ENCODE assay signal across 14 cellular contexts in the genomic region with DNA sequence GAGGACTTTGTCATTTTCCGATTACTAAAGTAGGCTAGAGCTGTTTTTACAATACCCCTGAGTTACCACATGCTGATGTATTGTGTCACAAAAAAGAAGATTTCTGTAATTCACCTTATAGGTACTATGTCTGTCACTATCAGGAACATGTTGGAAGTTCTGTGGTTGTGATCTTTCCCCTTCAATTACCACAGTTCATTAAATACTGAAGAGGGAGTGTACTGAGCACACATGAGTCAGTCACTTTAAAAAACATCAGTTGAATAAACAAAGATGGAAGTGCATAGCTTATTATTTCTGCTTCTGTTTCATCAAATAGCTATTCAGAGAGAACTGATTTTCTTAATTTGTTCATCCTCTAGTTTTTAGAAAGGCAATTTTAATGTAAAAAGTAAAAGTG. TPM values are rescaled to one million over a fixed set of nuclear protein-coding genes. Genes with fewer than 3 reads are reported as not detected.
A peak's percentile ranks its signal among the peaks of the same experiment; 100 is the strongest.
DNase-seq lines count a peak whose midpoint lies in the region; ATAC-seq and TF ChIP-seq lines count a peak whose summit lies in the region.
"Had no signal": no experiment of that assay in that cellular context is flagged by ENCODE, and none has a peak within 500 bp of the region (broad histone marks: within the 10 kb centered on the region; RNA-seq: fewer than 3 reads in every experiment).

No MANE protein-coding gene starts in this region.

- peaks cover 22% of the 10 kb centered on the region for H3K36me3 Mint-ChIP-seq in MCF 10A (ENCODE audit: insufficient read depth, unreplicated experiment)
- H3K36me3 Mint-ChIP-seq in CD8-positive, alpha-beta T cell: peaks cover 62% of the 10 kb centered on the region

- no peaks in the 10 kb centered on the region for H3K4me1 ChIP-seq in breast epithelium
- H3K4me1 ChIP-seq in CD8-positive, alpha-beta T cell (ENCODE audit: insufficient read depth, low read length): no peaks in the 10 kb centered on the region

- H3K36me3 ChIP-seq in breast epithelium: no peaks in the 10 kb centered on the region
- H3K36me3 ChIP-seq in CD8-positive, alpha-beta T cell (ENCODE audit: insufficient read depth, low read length): no peaks in the 10 kb centered on the region

- TF ChIP-seq CTCF in MCF 10A (IDR thresholded peaks at IDR 0.05; ENCODE audit: unreplicated experiment) (no peak), breast epithelium (IDR thresholded peaks at IDR 0.05) (no peak), fibroblast of mammary gland (conservative IDR thresholded peaks at IDR 0.05; ENCODE audit: control insufficient read depth, insufficient read depth, low read depth, low read length) (no peak), omental fat pad (IDR thresholded peaks at IDR 0.05) (no peak)
- no peak for TF ChIP-seq CTCF in CD8-positive, alpha-beta T cell (IDR thresholded peaks at IDR 0.05)

- H3K4me3 ChIP-seq in breast epithelium: no peak overlapping the region
- H3K4me3 ChIP-seq in fibroblast of mammary gland (ENCODE audit: control insufficient read depth, low read depth, low read length): no peak overlapping the region
- no peak overlapping the region for H3K4me3 ChIP-seq in CD8-positive, alpha-beta T cell (ENCODE audit: low read depth, low read length)

- intact Hi-C loops in MCF 10A (cut with micrococcal nuclease) (no loop called here), breast epithelium (cut with DNase I; ENCODE audit: low total_unique reads) (no loop called here)
- intact Hi-C loops in CD8-positive, alpha-beta T cell (cut with DNase I, micrococcal nuclease): no loop called here

- H3K4me1 Mint-ChIP-seq in MCF 10A (ENCODE audit: insufficient read depth, unreplicated experiment): peaks cover 18% of the 10 kb centered on the region
- H3K4me1 Mint-ChIP-seq in CD8-positive, alpha-beta T cell (ENCODE audit: low read depth): no peaks in the 10 kb centered on the region
- H3K4me1 Mint-ChIP-seq: immature natural killer cell, neural crest cell had no signal

- H3K27me3 Mint-ChIP-seq in MCF 10A (ENCODE audit: insufficient read depth, unreplicated experiment): no peaks in the 10 kb centered on the region
- H3K27me3 Mint-ChIP-seq in CD8-positive, alpha-beta T cell (ENCODE audit: low read depth): no peaks in the 10 kb centered on the region
- H3K27me3 Mint-ChIP-seq: stimulated activated memory B cell treated with anti-CD40 and anti-IgM and Interleukin-4, amounts not matched to agents 10 μg/mL and 1 μg/mL and 100 μg/mL, for 72 hours; T-helper 17 cell had no signal

- H3K27ac Mint-ChIP-seq in MCF 10A (ENCODE audit: low read depth, unreplicated experiment): peak overlapping the region; percentile 55
- no peak overlapping the region for H3K27ac Mint-ChIP-seq in CD8-positive, alpha-beta T cell
- H3K27ac Mint-ChIP-seq: activated CD8-positive, alpha-beta T cell treated with anti-CD3 and anti-CD28 coated beads, Interleukin-2, amount 10 ng/mL, durations not matched to agents 7 days and 5 days; immature natural killer cell; stimulated activated memory B cell treated with anti-CD40 and anti-IgM and Interleukin-4, amounts not matched to agents 10 μg/mL and 1 μg/mL and 100 μg/mL, for 72 hours; T-helper 17 cell had no signal

- POLR2A ChIA-PET in MCF 10A (lab: Yijun Ruan, JAX): interaction anchor here (1.0 to 2.0 kb wide), 3 partner anchors 14 to 32 kb away, joined by 3 to 7 read pairs (median 5); partner anchors contain the start of gene ATG12
- POLR2A ChIA-PET in CD8-positive, alpha-beta T cell (lab: Charles Lee): no interaction called here

- DNase-seq in MCF 10A (ENCODE audit: unreplicated experiment) (peak; percentile 39), breast epithelium (ENCODE audit: low spot score in 2 of 2) (no peak), NCI-H774 (lab: John Stamatoyannopoulos, UW) (peak; percentile 42), fibroblast of mammary gland (ENCODE audit: low read depth) (peak; percentile 64), islet precursor cell (no peak), retina (no peak), omental fat pad (ENCODE audit: low spot score) (no peak)
- DNase-seq in CD8-positive, alpha-beta T cell: no peak
- DNase-seq: activated CD8-positive, alpha-beta T cell treated with anti-CD3 and anti-CD28 coated beads, Interleukin-2, amount 10 ng/mL, durations not matched to agents 7 days and 5 days; erythroblast; immature natural killer cell; T-helper 17 cell had no signal

- no peaks in the 10 kb centered on the region for H3K9me3 Mint-ChIP-seq in MCF 10A (ENCODE audit: unreplicated experiment)
- no peaks in the 10 kb centered on the region for H3K9me3 Mint-ChIP-seq in CD8-positive, alpha-beta T cell
- H3K9me3 Mint-ChIP-seq: immature natural killer cell; stimulated activated memory B cell treated with anti-CD40 and anti-IgM and Interleukin-4, amounts not matched to agents 10 μg/mL and 1 μg/mL and 100 μg/mL, for 72 hours had no signal

- no peaks in the 10 kb centered on the region for H3K27me3 ChIP-seq in breast epithelium
- H3K27me3 ChIP-seq in CD8-positive, alpha-beta T cell (ENCODE audit: insufficient read depth, low read length): no peaks in the 10 kb centered on the region

- H3K4me3 Mint-ChIP-seq in MCF 10A (ENCODE audit: unreplicated experiment): no peak overlapping the region
- H3K4me3 Mint-ChIP-seq in CD8-positive, alpha-beta T cell: no peak overlapping the region
- H3K4me3 Mint-ChIP-seq: activated CD8-positive, alpha-beta T cell treated with anti-CD3 and anti-CD28 coated beads, Interleukin-2, amount 10 ng/mL, durations not matched to agents 7 days and 5 days; immature natural killer cell; neural crest cell; stimulated activated memory B cell treated with anti-CD40 and anti-IgM and Interleukin-4, amounts not matched to agents 10 μg/mL and 1 μg/mL and 100 μg/mL, for 72 hours; T-helper 17 cell had no signal

- no peaks in the 10 kb centered on the region for H3K9me3 ChIP-seq in breast epithelium
- H3K9me3 ChIP-seq in CD8-positive, alpha-beta T cell (ENCODE audit: low read length): no peaks in the 10 kb centered on the region

- no TSS peak for BruUV-seq in MCF 10A (replicated peaks; lab: Mats Ljungman, UMichigan)

- CTCF ChIA-PET in MCF 10A (lab: Yijun Ruan, JAX): interaction anchor here (0.6 to 1.2 kb wide), 2 partner anchors 13 to 46 kb away, joined by 3 read pairs; no protein-coding TSS in a partner anchor
- CTCF ChIA-PET in CD8-positive, alpha-beta T cell (lab: Charles Lee): no interaction called here

- ATAC-seq in omental fat pad (ENCODE audit: low FRiP score): no peak
- ATAC-seq in CD8-positive, alpha-beta T cell: no peak
- ATAC-seq: activated CD8-positive, alpha-beta T cell treated with anti-CD3 and anti-CD28 coated beads, Interleukin-2, amount 10 ng/mL, durations not matched to agents 7 days and 5 days; stimulated activated memory B cell treated with anti-CD40 and anti-IgM and Interleukin-4, amounts not matched to agents 10 μg/mL and 1 μg/mL and 100 μg/mL, for 72 hours; T-helper 17 cell had no signal

- no peak for TF ChIP-seq POLR2A in breast epithelium (IDR thresholded peaks at IDR 0.05)

- H3K27ac ChIP-seq in breast epithelium: no peak overlapping the region
- H3K27ac ChIP-seq in CD8-positive, alpha-beta T cell (ENCODE audit: low read depth, low read length): no peak overlapping the region

RNA-seq across cellular contexts. Expression of gene AP3S1, which starts 31.7 kb away (rescaled TPM):
- total RNA-seq in MCF 10A (2022): 94.6 and 102 TPM in 2 replicates
- total RNA-seq in breast epithelium: 10 to 100 TPM; 74.7 to 93.7 (median 89.9) TPM
- 10 to 100 TPM; 59.6 to 86.9 (median 77.6) TPM for total RNA-seq in omental fat pad
- 10 to 100 TPM; 36.5 to 43.5 TPM for total RNA-seq in CD8-positive, alpha-beta T cell

RNA-seq across cellular contexts. Expression of gene ATG12, which starts 32.0 kb away (rescaled TPM):
- total RNA-seq in MCF 10A (2022) (42.6 and 46.3 TPM in 2 replicates), breast epithelium (10 to 100 TPM; 46.0 to 63.0 (median 50.8) TPM), omental fat pad (10 to 100 TPM; 40.6 to 58.8 (median 51.4) TPM)
- total RNA-seq in CD8-positive, alpha-beta T cell: 10 to 100 TPM; 62.5 to 68.3 TPM

RNA-seq across cellular contexts. Expression of gene CDO1, which starts 56.9 kb away (rescaled TPM):
- total RNA-seq in MCF 10A (2022): 0.42 and 0.44 TPM in 2 replicates
- 100 to 1,000 TPM in 1 of 3 donors, 10 to 100 TPM in 2; 47.7 to 342 (median 54.7) TPM for total RNA-seq in breast epithelium
- 100 to 1,000 TPM; 127 to 207 (median 152) TPM for total RNA-seq in omental fat pad
- total RNA-seq in CD8-positive, alpha-beta T cell: not detected
- total RNA-seq: T-helper 17 cell had no signal

Comparison
In these comparisons a context has a peak if more than half of its experiments do, and no peak if none do; other contexts are left out.
1. DNase-seq: peak in MCF 10A (single experiment), NCI-H774 (single experiment) and fibroblast of mammary gland (single experiment); none in breast epithelium (0 of 2), islet precursor cell (single experiment), retina (single experiment), omental fat pad (single experiment) and CD8-positive, alpha-beta T cell (0 of 7).
2. RNA of gene CDO1, which starts 56.9 kb away (total RNA-seq): 127 to 207 TPM in omental fat pad and 47.7 to 342 TPM in breast epithelium; not detected in CD8-positive, alpha-beta T cell and 0.42 to 0.44 TPM in MCF 10A; every median in the first group is over 10 times any median in the second.